In genomic region chr11:20213790-20214189, GRCh38 we compare ENCODE assay signal across 1 cellular context.
TF ChIP-seq lines count a peak whose summit lies in the region.

No MANE protein-coding gene starts in this region.

TF ChIP-seq in GM12878, 131 proteins besides CTCF, POLR2A, EP300 and RAD21 (continued from another document):
- TF ChIP-seq BCLAF1 (IDR thresholded peaks at IDR 0.05) = no peak
- no peak for TF ChIP-seq ZSCAN29 (IDR thresholded peaks at IDR 0.05)
- TF ChIP-seq HDGF (IDR thresholded peaks at IDR 0.05) = no peak
- TF ChIP-seq GABPA (IDR thresholded peaks at IDR 0.05; ENCODE audit: low read depth) = no peak
TF ChIP-seq in GM12878: peak in this region for 0.
